Comparison of ENCODE assay signal across 1 cellular context in genomic region chr18:37846996-37847395, GRCh38.
TF ChIP-seq lines count a peak whose summit lies in the region.

No MANE protein-coding gene starts in this region.

TF ChIP-seq in GM23338, 12 proteins besides CTCF, POLR2A, EP300 and RAD21 (continued from another document):
- no peak for TF ChIP-seq ZNF462 (CRISPR knock-in tag; IDR thresholded peaks at IDR 0.05)
- TF ChIP-seq, protein P1, sequence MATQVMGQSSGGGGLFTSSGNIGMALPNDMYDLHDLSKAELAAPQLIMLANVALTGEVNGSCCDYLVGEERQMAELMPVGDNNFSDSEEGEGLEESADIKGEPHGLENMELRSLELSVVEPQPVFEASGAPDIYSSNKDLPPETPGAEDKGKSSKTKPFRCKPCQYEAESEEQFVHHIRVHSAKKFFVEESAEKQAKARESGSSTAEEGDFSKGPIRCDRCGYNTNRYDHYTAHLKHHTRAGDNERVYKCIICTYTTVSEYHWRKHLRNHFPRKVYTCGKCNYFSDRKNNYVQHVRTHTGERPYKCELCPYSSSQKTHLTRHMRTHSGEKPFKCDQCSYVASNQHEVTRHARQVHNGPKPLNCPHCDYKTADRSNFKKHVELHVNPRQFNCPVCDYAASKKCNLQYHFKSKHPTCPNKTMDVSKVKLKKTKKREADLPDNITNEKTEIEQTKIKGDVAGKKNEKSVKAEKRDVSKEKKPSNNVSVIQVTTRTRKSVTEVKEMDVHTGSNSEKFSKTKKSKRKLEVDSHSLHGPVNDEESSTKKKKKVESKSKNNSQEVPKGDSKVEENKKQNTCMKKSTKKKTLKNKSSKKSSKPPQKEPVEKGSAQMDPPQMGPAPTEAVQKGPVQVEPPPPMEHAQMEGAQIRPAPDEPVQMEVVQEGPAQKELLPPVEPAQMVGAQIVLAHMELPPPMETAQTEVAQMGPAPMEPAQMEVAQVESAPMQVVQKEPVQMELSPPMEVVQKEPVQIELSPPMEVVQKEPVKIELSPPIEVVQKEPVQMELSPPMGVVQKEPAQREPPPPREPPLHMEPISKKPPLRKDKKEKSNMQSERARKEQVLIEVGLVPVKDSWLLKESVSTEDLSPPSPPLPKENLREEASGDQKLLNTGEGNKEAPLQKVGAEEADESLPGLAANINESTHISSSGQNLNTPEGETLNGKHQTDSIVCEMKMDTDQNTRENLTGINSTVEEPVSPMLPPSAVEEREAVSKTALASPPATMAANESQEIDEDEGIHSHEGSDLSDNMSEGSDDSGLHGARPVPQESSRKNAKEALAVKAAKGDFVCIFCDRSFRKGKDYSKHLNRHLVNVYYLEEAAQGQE (IDR thresholded peaks at IDR 0.05; ENCODE audit: unreplicated experiment) = no peak
- TF ChIP-seq JUNB (IDR thresholded peaks at IDR 0.05; ENCODE audit: unreplicated experiment) = no peak
- TF ChIP-seq ZNF331 (CRISPR knock-in tag; IDR thresholded peaks at IDR 0.05; ENCODE audit: low read depth) = no peak
- TF ChIP-seq POLR2AphosphoS5 (IDR thresholded peaks at IDR 0.05; ENCODE audit: low read depth) = no peak
- TF ChIP-seq NANOG (IDR thresholded peaks at IDR 0.05; ENCODE audit: borderline replicate concordance) = no peak
- TF ChIP-seq EZH2 (IDR thresholded peaks at IDR 0.05; ENCODE audit: low read depth, unreplicated experiment) = no peak
- TF ChIP-seq, protein P2, sequence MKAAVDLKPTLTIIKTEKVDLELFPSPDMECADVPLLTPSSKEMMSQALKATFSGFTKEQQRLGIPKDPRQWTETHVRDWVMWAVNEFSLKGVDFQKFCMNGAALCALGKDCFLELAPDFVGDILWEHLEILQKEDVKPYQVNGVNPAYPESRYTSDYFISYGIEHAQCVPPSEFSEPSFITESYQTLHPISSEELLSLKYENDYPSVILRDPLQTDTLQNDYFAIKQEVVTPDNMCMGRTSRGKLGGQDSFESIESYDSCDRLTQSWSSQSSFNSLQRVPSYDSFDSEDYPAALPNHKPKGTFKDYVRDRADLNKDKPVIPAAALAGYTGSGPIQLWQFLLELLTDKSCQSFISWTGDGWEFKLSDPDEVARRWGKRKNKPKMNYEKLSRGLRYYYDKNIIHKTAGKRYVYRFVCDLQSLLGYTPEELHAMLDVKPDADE (IDR thresholded peaks at IDR 0.05) = no peak
- no peak for TF ChIP-seq ZNF114 (CRISPR knock-in tag; IDR thresholded peaks at IDR 0.05)
- no peak for TF ChIP-seq CREB1 (CRISPR knock-in tag; IDR thresholded peaks at IDR 0.05; ENCODE audit: low read depth)
